In genomic region chr7:66696774-66697191, GRCh38 we compare ENCODE assay signal across 12 cellular contexts. TPM values are rescaled to one million over a fixed set of nuclear protein-coding genes. Genes with fewer than 3 reads are reported as not detected.
DNase-seq lines count a peak whose midpoint lies in the region; TF ChIP-seq lines count a peak whose summit lies in the region.
"Had no signal": no experiment of that assay in that cellular context is flagged by ENCODE, and none has a peak within 500 bp of the region (broad histone marks: within the 10 kb centered on the region; RNA-seq: fewer than 3 reads in every experiment).

No MANE protein-coding gene starts in this region.

- no peak for TF ChIP-seq EP300 in sigmoid colon (IDR thresholded peaks at IDR 0.05)

- TF ChIP-seq CTCF in endothelial cell (IDR thresholded peaks at IDR 0.05; ENCODE audit: unreplicated experiment) (no peak), sigmoid colon (IDR thresholded peaks at IDR 0.05) (no peak), colonic mucosa (IDR thresholded peaks at IDR 0.05) (no peak)

- no peaks in the 10 kb centered on the region for H3K9me3 Mint-ChIP-seq in endothelial cell (ENCODE audit: unreplicated experiment)
- no peaks in the 10 kb centered on the region for H3K9me3 Mint-ChIP-seq in immature natural killer cell
- H3K9me3 Mint-ChIP-seq: activated T-helper 1 cell treated with anti-CD3 and anti-CD28 coated beads, Interleukin-12 subunit alpha, Interleukin-12 subunit beta, Interleukin-2, Interleukin-4 antibody, amounts not matched to agents 30 ng/mL and 10 ng/mL and 1 ng/mL, durations not matched to agents 14 hours and 24 hours and 36 hours had no signal

- H3K27ac ChIP-seq in sigmoid colon: peak overlapping the region in 3 of 4 donors; percentile 62 to 78 (median 73)
- H3K27ac ChIP-seq in colonic mucosa: no peak overlapping the region
- H3K27ac ChIP-seq: parathyroid adenoma had no signal

- H3K4me3 ChIP-seq in sigmoid colon (no peak overlapping the region), colonic mucosa (no peak overlapping the region)

- DNase-seq in NCI-H2227 (lab: John Stamatoyannopoulos, UW; ENCODE audit: unreplicated experiment) (peak; percentile 24), NCI-H2227 treated with DMSO at 0.1 percent for 48 hours (lab: John Stamatoyannopoulos, UW) (no peak), NCI-H2196 (lab: John Stamatoyannopoulos, UW; ENCODE audit: unreplicated experiment) (peak; percentile 15), endothelial cell (ENCODE audit: low spot score) (no peak), sigmoid colon (no peak), immature natural killer cell (no peak), HK-2 (ENCODE audit: unreplicated experiment) (no peak), colonic mucosa (no peak)
- DNase-seq: cortex of kidney, NCI-H187 had no signal

- WGBS in sigmoid colon, 2 donors: 87 to 89% methylated on average over 2 of the region's 2 CpGs

- H3K4me3 Mint-ChIP-seq in endothelial cell (ENCODE audit: unreplicated experiment) (no peak overlapping the region), immature natural killer cell (no peak overlapping the region)
- H3K4me3 Mint-ChIP-seq: activated T-helper 1 cell treated with anti-CD3 and anti-CD28 coated beads, Interleukin-12 subunit alpha, Interleukin-12 subunit beta, Interleukin-2, Interleukin-4 antibody, amounts not matched to agents 30 ng/mL and 10 ng/mL and 1 ng/mL, durations not matched to agents 14 hours and 24 hours and 36 hours had no signal

- H3K9ac ChIP-seq in colonic mucosa (ENCODE audit: low read depth in 2 of 2, low read length in 2 of 2): no peak overlapping the region
- H3K9ac ChIP-seq: parathyroid adenoma had no signal

- H3K9me3 ChIP-seq in sigmoid colon: no peaks in the 10 kb centered on the region
- H3K9me3 ChIP-seq in colonic mucosa: no peaks in the 10 kb centered on the region

- intact Hi-C loops in sigmoid colon (cut with DNase I): no loop called here
- intact Hi-C loops in colonic mucosa (cut with DNase I): no loop called here

- TF ChIP-seq POLR2A in sigmoid colon (IDR thresholded peaks at IDR 0.05): no peak

- peaks cover 0 to 6% (median 2%) of the 10 kb centered on the region in 4 donors for H3K36me3 ChIP-seq in sigmoid colon
- H3K36me3 ChIP-seq in colonic mucosa: no peaks in the 10 kb centered on the region

- H3K27me3 Mint-ChIP-seq in endothelial cell (ENCODE audit: unreplicated experiment) (peaks cover 9% of the 10 kb centered on the region), immature natural killer cell (ENCODE audit: low read depth in 3 of 3) (peaks cover 0 to 6% (median 3%) of the 10 kb centered on the region in 3 donors)

- H3K36me3 Mint-ChIP-seq in endothelial cell (ENCODE audit: low read depth, unreplicated experiment) (peaks cover 11% of the 10 kb centered on the region), immature natural killer cell (peaks cover 0 to 6% (median 0%) of the 10 kb centered on the region in 3 donors)

- H3K4me1 ChIP-seq in sigmoid colon (peaks cover 0 to 31% (median 31%) of the 10 kb centered on the region in 4 donors), colonic mucosa (no peaks in the 10 kb centered on the region)
- H3K4me1 ChIP-seq: parathyroid adenoma had no signal

- H3K4me1 Mint-ChIP-seq in endothelial cell (ENCODE audit: unreplicated experiment) (no peaks in the 10 kb centered on the region), immature natural killer cell (no peaks in the 10 kb centered on the region)

- peak overlapping the region; percentile 13 for H3K27ac Mint-ChIP-seq in endothelial cell (ENCODE audit: unreplicated experiment)
- no peak overlapping the region for H3K27ac Mint-ChIP-seq in immature natural killer cell
- H3K27ac Mint-ChIP-seq: activated T-helper 1 cell treated with anti-CD3 and anti-CD28 coated beads, Interleukin-12 subunit alpha, Interleukin-12 subunit beta, Interleukin-2, Interleukin-4 antibody, amounts not matched to agents 30 ng/mL and 10 ng/mL and 1 ng/mL, durations not matched to agents 14 hours and 24 hours and 36 hours had no signal

- H3K27me3 ChIP-seq in sigmoid colon: no peaks in the 10 kb centered on the region
- no peaks in the 10 kb centered on the region for H3K27me3 ChIP-seq in colonic mucosa

RNA-seq across cellular contexts. Expression of gene RABGEF1, which starts 43.8 kb away (rescaled TPM):
- total RNA-seq in endothelial cell (ENCODE audit: unreplicated experiment) (19.2 TPM), sigmoid colon (10 to 100 TPM; 36.4 to 47.2 (median 41.3) TPM), colonic mucosa (10 to 100 TPM; 19.1 to 25.1 TPM)
- polyA plus RNA-seq in sigmoid colon (10 to 100 TPM; 10.2 to 15.7 (median 13.2) TPM), immature natural killer cell (10 to 100 TPM; 13.8 to 30.3 (median 22.6) TPM)

Comparison
In these comparisons a context has a peak if more than half of its experiments do, and no peak if none do; other contexts are left out.
1. DNase-seq: peak in NCI-H2227 (single experiment) and NCI-H2196 (single experiment); none in NCI-H2227 treated with DMSO at 0.1 percent for 48 hours (single experiment), endothelial cell (single experiment), sigmoid colon (single experiment), immature natural killer cell (0 of 3), HK-2 (single experiment) and colonic mucosa (single experiment).